In genomic region chr16:85104821-85105391, GRCh38 we compare ENCODE assay signal across 11 cellular contexts. TPM values are rescaled to one million over a fixed set of nuclear protein-coding genes. Genes with fewer than 3 reads are reported as not detected.
A peak's percentile ranks its signal among the peaks of the same experiment; 100 is the strongest.
DNase-seq lines count a peak whose midpoint lies in the region; ATAC-seq and TF ChIP-seq lines count a peak whose summit lies in the region.
"Had no signal": no experiment of that assay in that cellular context is flagged by ENCODE, and none has a peak within 500 bp of the region (broad histone marks: within the 10 kb centered on the region; RNA-seq: fewer than 3 reads in every experiment).

No MANE protein-coding gene starts in this region.

- no peaks in the 10 kb centered on the region for H3K9me3 Mint-ChIP-seq in activated T-helper 17 cell treated with anti-CD3 and anti-CD28 coated beads, Interleukin-2, amount 50 U/mL, for 72 hours
- no peaks in the 10 kb centered on the region for H3K9me3 Mint-ChIP-seq in natural killer cell treated with Interleukin-12 subunit alpha and Interleukin-12 subunit beta and Interleukin-15 and Interleukin-18, amount 100 ng/mL, for 72 hours

- DNase-seq in GM13976 (ENCODE audit: low spot score) (peak; percentile 63), iPS-NIHi11 (ENCODE audit: low spot score) (no peak), HK-2 (ENCODE audit: unreplicated experiment) (no peak), NCI-H510A (lab: John Stamatoyannopoulos, UW) (no peak), hepatocyte (ENCODE audit: low spot score) (no peak)
- no peak for DNase-seq in natural killer cell treated with Interleukin-12 subunit alpha and Interleukin-12 subunit beta and Interleukin-15 and Interleukin-18, amount 100 ng/mL, for 72 hours (ENCODE audit: low spot score)
- DNase-seq: Karpas-422 had no signal

- H3K4me1 Mint-ChIP-seq in activated T-helper 17 cell treated with anti-CD3 and anti-CD28 coated beads, Interleukin-2, amount 50 U/mL, for 72 hours: peaks cover 18% of the 10 kb centered on the region
- H3K4me1 Mint-ChIP-seq in natural killer cell treated with Interleukin-12 subunit alpha and Interleukin-12 subunit beta and Interleukin-15 and Interleukin-18, amount 100 ng/mL, for 72 hours (ENCODE audit: low read depth in 2 of 2): peaks cover 45 to 49% of the 10 kb centered on the region in 2 donors

- in situ Hi-C loops in GM13976 (cut with MboI; ENCODE audit: low sequenced_read_pairs, unreplicated experiment): no loop called here

- H3K27ac ChIP-seq in hepatocyte: no peak overlapping the region

- H3K27me3 Mint-ChIP-seq in activated T-helper 17 cell treated with anti-CD3 and anti-CD28 coated beads, Interleukin-2, amount 50 U/mL, for 72 hours: no peaks in the 10 kb centered on the region
- H3K27me3 Mint-ChIP-seq in natural killer cell treated with Interleukin-12 subunit alpha and Interleukin-12 subunit beta and Interleukin-15 and Interleukin-18, amount 100 ng/mL, for 72 hours: no peaks in the 10 kb centered on the region

- no peaks in the 10 kb centered on the region for H3K79me2 ChIP-seq in hepatocyte

- H3K9me3 ChIP-seq in hepatocyte (ENCODE audit: low read depth): no peaks in the 10 kb centered on the region

- no peaks in the 10 kb centered on the region for H3K27me3 ChIP-seq in hepatocyte

- no peak for TF ChIP-seq CTCF in GM13976 (IDR thresholded peaks at IDR 0.05; ENCODE audit: borderline replicate concordance, control extremely low read depth, extremely low read depth, insufficient read depth, missing control alignments)
- TF ChIP-seq CTCF in hepatocyte (IDR thresholded peaks at IDR 0.05; ENCODE audit: poor library complexity): no peak

- H3K36me3 Mint-ChIP-seq in activated T-helper 17 cell treated with anti-CD3 and anti-CD28 coated beads, Interleukin-2, amount 50 U/mL, for 72 hours (ENCODE audit: low read depth): no peaks in the 10 kb centered on the region
- no peaks in the 10 kb centered on the region for H3K36me3 Mint-ChIP-seq in natural killer cell treated with Interleukin-12 subunit alpha and Interleukin-12 subunit beta and Interleukin-15 and Interleukin-18, amount 100 ng/mL, for 72 hours

- no peak overlapping the region for H3K4me2 ChIP-seq in hepatocyte

- H3K9me2 ChIP-seq in hepatocyte (replicated peaks; ENCODE audit: insufficient read depth): no peaks in the 10 kb centered on the region

- H3K4me1 ChIP-seq in hepatocyte (ENCODE audit: insufficient read depth): no peaks in the 10 kb centered on the region

- peak overlapping the region; percentile 82 for H3K27ac Mint-ChIP-seq in activated T-helper 17 cell treated with anti-CD3 and anti-CD28 coated beads, Interleukin-2, amount 50 U/mL, for 72 hours
- H3K27ac Mint-ChIP-seq in natural killer cell treated with Interleukin-12 subunit alpha and Interleukin-12 subunit beta and Interleukin-15 and Interleukin-18, amount 100 ng/mL, for 72 hours: peak overlapping the region; percentile 43 to 83

- no peaks in the 10 kb centered on the region for H4K20me1 ChIP-seq in hepatocyte (ENCODE audit: insufficient read depth, poor library complexity, severe bottlenecking)

- peak overlapping the region; percentile 25 for H3K4me3 Mint-ChIP-seq in activated T-helper 17 cell treated with anti-CD3 and anti-CD28 coated beads, Interleukin-2, amount 50 U/mL, for 72 hours
- H3K4me3 Mint-ChIP-seq in natural killer cell treated with Interleukin-12 subunit alpha and Interleukin-12 subunit beta and Interleukin-15 and Interleukin-18, amount 100 ng/mL, for 72 hours: peak overlapping the region; percentile 60

- H3K36me3 ChIP-seq in hepatocyte (replicated peaks; ENCODE audit: insufficient read depth, low read depth): no peaks in the 10 kb centered on the region

- no peak overlapping the region for H2AFZ ChIP-seq in hepatocyte

- WGBS in hepatocyte (ENCODE audit: low lambda C conversion rate, missing lambda C conversion rate): 87% methylated on average over 11 of the region's 11 CpGs

- no peak overlapping the region for H3K4me3 ChIP-seq in hepatocyte

- ATAC-seq in HG03432 (IDR thresholded peaks at IDR 0.05; ENCODE audit: unreplicated experiment): peak; percentile 66
- peak; percentile 67 for ATAC-seq in activated T-helper 17 cell treated with anti-CD3 and anti-CD28 coated beads, Interleukin-2, amount 50 U/mL, for 72 hours (replicated peaks)
- peak; percentile 88 to 95 for ATAC-seq in natural killer cell treated with Interleukin-12 subunit alpha and Interleukin-12 subunit beta and Interleukin-15 and Interleukin-18, amount 100 ng/mL, for 72 hours

RNA-seq across cellular contexts. Expression of gene CIBAR2, which starts 7.4 kb away (rescaled TPM):
- under 1 TPM in 1 of 2 donors, not detected in 1; 0.34 TPM for total RNA-seq in activated T-helper 17 cell treated with anti-CD3 and anti-CD28 coated beads, Interleukin-2, amount 50 U/mL, for 72 hours
- total RNA-seq in natural killer cell treated with Interleukin-12 subunit alpha and Interleukin-12 subunit beta and Interleukin-15 and Interleukin-18, amount 100 ng/mL, for 72 hours: not detected
- total RNA-seq in hepatocyte: 0.13 TPM in 1 of 2 replicates, not detected in the other
- not detected in 2 replicates for polyA plus RNA-seq in hepatocyte
- total RNA-seq: renal cortical epithelial cell, urinary bladder had no signal
- polyA plus RNA-seq: urinary bladder had no signal
